In the genomic region with DNA sequence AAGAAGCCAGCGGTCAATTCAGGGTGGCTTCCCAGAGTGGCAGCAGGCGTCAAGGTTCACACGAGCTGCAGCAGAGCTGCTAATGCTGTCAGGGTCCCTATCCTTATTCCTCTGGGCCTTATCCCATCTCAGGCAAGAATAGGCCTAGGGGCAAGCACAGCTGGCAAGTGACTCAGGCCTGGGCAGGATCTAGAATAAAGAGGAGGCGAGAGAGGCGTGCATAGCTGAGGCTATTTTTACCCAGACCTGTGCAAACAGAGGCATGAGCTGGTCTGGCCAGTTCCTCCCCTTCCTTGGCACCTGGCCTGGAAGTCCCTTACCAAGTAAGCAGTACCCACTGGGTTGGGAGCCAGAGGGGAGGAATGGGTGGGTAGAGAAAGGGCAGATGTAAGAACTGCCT, we compare ENCODE assay signal across 9 cellular contexts. TPM values are rescaled to one million over a fixed set of nuclear protein-coding genes. Genes with fewer than 3 reads are reported as not detected.
A peak's percentile ranks its signal among the peaks of the same experiment; 100 is the strongest.
DNase-seq lines count a peak whose midpoint lies in the region; ATAC-seq and TF ChIP-seq lines count a peak whose summit lies in the region.
"Had no signal": no experiment of that assay in that cellular context is flagged by ENCODE, and none has a peak within 500 bp of the region (broad histone marks: within the 10 kb centered on the region; RNA-seq: fewer than 3 reads in every experiment).

No MANE protein-coding gene starts in this region.

- peaks cover 14 to 22% of the 10 kb centered on the region in 2 donors for H3K4me1 ChIP-seq in left lung

- peak; percentile 96 for ATAC-seq in GM19463 (IDR thresholded peaks at IDR 0.05; ENCODE audit: unreplicated experiment)
- ATAC-seq in HG03442 (IDR thresholded peaks at IDR 0.05; ENCODE audit: unreplicated experiment) = peak; percentile 97
- ATAC-seq in T-helper 17 cell = peak; percentile 44
- ATAC-seq in left lung = peak; percentile 98

- H3K27me3 Mint-ChIP-seq in T-helper 17 cell = no peaks in the 10 kb centered on the region

- peak overlapping the region; percentile 37 to 52 for H3K27ac ChIP-seq in left lung

- no peak overlapping the region for H3K4me3 ChIP-seq in left lung

- H3K9me3 ChIP-seq in T-helper 17 cell (ENCODE audit: control insufficient read depth, low read length, poor library complexity, severe bottlenecking) (no peaks in the 10 kb centered on the region), left lung (no peaks in the 10 kb centered on the region)

- peaks cover 8% of the 10 kb centered on the region for H3K4me1 Mint-ChIP-seq in T-helper 17 cell
- H3K4me1 Mint-ChIP-seq: brain had no signal

- POLR2A ChIA-PET in HEK293T (lab: Yijun Ruan, JAX) = no interaction called here

- no peak for TF ChIP-seq CTCF in left lung (IDR thresholded peaks at IDR 0.05)

- no peaks in the 10 kb centered on the region for H3K27me3 ChIP-seq in left lung

- intact Hi-C loops in left lung (cut with DNase I) = no loop called here

- H3K36me3 Mint-ChIP-seq in T-helper 17 cell (ENCODE audit: low read depth) = no peaks in the 10 kb centered on the region
- H3K36me3 Mint-ChIP-seq: brain had no signal

- no peak overlapping the region for H3K4me3 Mint-ChIP-seq in T-helper 17 cell
- H3K4me3 Mint-ChIP-seq: brain had no signal

- DNase-seq in DMS53 treated with DMSO at 0.1 percent for 48 hours (lab: John Stamatoyannopoulos, UW; ENCODE audit: unreplicated experiment) (peak; percentile 75), T-helper 17 cell (no peak), left lung (peak; percentile 78 to 86), AG08395 (ENCODE audit: low spot score) (no peak), GF-D8 (lab: John Stamatoyannopoulos, UW) (no peak), HEK293T (ENCODE audit: extremely low spot score) (no peak)

- CTCF ChIA-PET in HEK293T (lab: Yijun Ruan, JAX) = no interaction called here

- H3K36me3 ChIP-seq in left lung = no peaks in the 10 kb centered on the region

- H3K27ac Mint-ChIP-seq in T-helper 17 cell = peak overlapping the region; percentile 5
- H3K27ac Mint-ChIP-seq: brain had no signal

TF ChIP-seq in HEK293T, 16 proteins besides CTCF, POLR2A, EP300 and RAD21:
- no peak for TF ChIP-seq FOXK2 (IDR thresholded peaks at IDR 0.05)
- no peak for TF ChIP-seq CTBP1 (IDR thresholded peaks at IDR 0.05; ENCODE audit: borderline replicate concordance)
- no peak for TF ChIP-seq ELF4 (IDR thresholded peaks at IDR 0.05)
- no peak for TF ChIP-seq FOXM1 (IDR thresholded peaks at IDR 0.05; ENCODE audit: borderline replicate concordance)
- TF ChIP-seq HDGF (IDR thresholded peaks at IDR 0.05; ENCODE audit: borderline replicate concordance) = no peak
- no peak for TF ChIP-seq LEF1 (IDR thresholded peaks at IDR 0.05; ENCODE audit: borderline replicate concordance)
- TF ChIP-seq SP1 (IDR thresholded peaks at IDR 0.05) = no peak
- TF ChIP-seq FOXA1 (IDR thresholded peaks at IDR 0.05) = no peak
- TF ChIP-seq BHLHE40 (IDR thresholded peaks at IDR 0.05; ENCODE audit: borderline replicate concordance) = no peak
- TF ChIP-seq TARDBP (IDR thresholded peaks at IDR 0.05) = no peak
- TF ChIP-seq ARNT (IDR thresholded peaks at IDR 0.05) = no peak
- TF ChIP-seq, protein P1, sequence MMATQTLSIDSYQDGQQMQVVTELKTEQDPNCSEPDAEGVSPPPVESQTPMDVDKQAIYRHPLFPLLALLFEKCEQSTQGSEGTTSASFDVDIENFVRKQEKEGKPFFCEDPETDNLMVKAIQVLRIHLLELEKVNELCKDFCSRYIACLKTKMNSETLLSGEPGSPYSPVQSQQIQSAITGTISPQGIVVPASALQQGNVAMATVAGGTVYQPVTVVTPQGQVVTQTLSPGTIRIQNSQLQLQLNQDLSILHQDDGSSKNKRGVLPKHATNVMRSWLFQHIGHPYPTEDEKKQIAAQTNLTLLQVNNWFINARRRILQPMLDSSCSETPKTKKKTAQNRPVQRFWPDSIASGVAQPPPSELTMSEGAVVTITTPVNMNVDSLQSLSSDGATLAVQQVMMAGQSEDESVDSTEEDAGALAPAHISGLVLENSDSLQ (IDR thresholded peaks at IDR 0.05) = no peak
- no peak for TF ChIP-seq ZNF384 (IDR thresholded peaks at IDR 0.05)
- no peak for TF ChIP-seq SUZ12 (IDR thresholded peaks at IDR 0.05)
- no peak for TF ChIP-seq NFRKB (IDR thresholded peaks at IDR 0.05)
- no peak for TF ChIP-seq L3MBTL2 (conservative IDR thresholded peaks at IDR 0.05)

RNA-seq across cellular contexts. Expression of a gene that starts 12.2 kb away (rescaled TPM):
- total RNA-seq in T-helper 17 cell = 10 to 100 TPM; 33.4 to 72.9 TPM
- 10 to 100 TPM; 60.7 to 82.5 TPM for total RNA-seq in left lung

Comparison
In these comparisons a context has a peak if more than half of its experiments do, and no peak if none do; other contexts are left out.
1. DNase-seq: peak in DMS53 treated with DMSO at 0.1 percent for 48 hours (single experiment) and left lung (2 of 2); none in T-helper 17 cell (0 of 3), AG08395 (single experiment), GF-D8 (single experiment) and HEK293T (single experiment).
2. ATAC-seq: peak in every context shown above with its lines; median percentile 98 in left lung; 97 in HG03442; 96 in GM19463; 44 in T-helper 17 cell.